ENCODE assay signal across 7 cellular contexts in the genomic region with DNA sequence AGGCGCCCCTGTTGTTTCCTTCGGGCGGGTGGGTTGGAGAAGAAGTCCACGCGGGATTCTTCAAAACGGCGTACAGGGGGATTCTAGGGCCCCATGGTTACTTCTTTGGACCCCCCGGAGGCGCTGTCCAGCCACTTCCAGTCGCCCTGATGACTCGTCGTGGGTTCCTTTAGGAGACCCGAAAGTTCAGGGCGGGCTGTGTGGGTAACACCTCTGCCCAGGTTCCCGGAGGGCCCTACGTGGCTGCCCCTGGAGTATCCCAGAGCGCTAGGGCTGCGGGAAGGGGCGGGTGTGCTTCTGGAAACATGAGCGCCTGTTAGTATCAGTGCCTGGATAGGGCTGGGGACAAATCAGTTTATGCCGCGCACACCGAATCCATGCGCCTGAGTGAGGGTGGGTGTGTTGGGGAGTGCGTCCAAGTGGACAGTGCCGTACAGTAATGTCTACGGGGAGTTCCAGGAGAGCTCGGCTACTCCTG.
DNase-seq lines count a peak whose midpoint lies in the region; ATAC-seq and TF ChIP-seq lines count a peak whose summit lies in the region.
"Had no signal": no experiment of that assay in that cellular context is flagged by ENCODE, and none has a peak within 500 bp of the region (broad histone marks: within the 10 kb centered on the region; RNA-seq: fewer than 3 reads in every experiment).

No MANE protein-coding gene starts in this region.

- H3K27ac ChIP-seq in SU-DHL-6 (ENCODE audit: low read depth, low read length): no peak overlapping the region
- H3K27ac ChIP-seq: epithelial cell of prostate had no signal

- H3K9me3 ChIP-seq in SU-DHL-6 (ENCODE audit: insufficient read depth, low read length): no peaks in the 10 kb centered on the region

- H3K4me2 ChIP-seq in SU-DHL-6 (ENCODE audit: low read depth, low read length, poor library complexity, severe bottlenecking): peak overlapping the region; percentile 74

- H3K4me3 ChIP-seq in SU-DHL-6 (ENCODE audit: insufficient read depth, low read length, poor library complexity, severe bottlenecking): peak overlapping the region; percentile 38

- no peak overlapping the region for H2AFZ ChIP-seq in SU-DHL-6 (ENCODE audit: low read depth, low read length, severe bottlenecking)

- H3K27me3 ChIP-seq in SU-DHL-6 (ENCODE audit: low read length): no peaks in the 10 kb centered on the region

- no peaks in the 10 kb centered on the region for H4K20me1 ChIP-seq in SU-DHL-6 (ENCODE audit: low read depth, low read length)

- no peaks in the 10 kb centered on the region for H3K79me2 ChIP-seq in SU-DHL-6 (ENCODE audit: insufficient read depth, low read length)

- DNase-seq in HCEC 1CT (peak; percentile 59), glomerular visceral epithelial cell (ENCODE audit: extremely low spot score) (peak; percentile 40), superior temporal gyrus (ENCODE audit: extremely low spot score) (peak; percentile 16), NCI-H2081 treated with DMSO at 0.1 percent for 48 hours (lab: John Stamatoyannopoulos, UW) (no peak)

- H3F3A ChIP-seq in SU-DHL-6 (ENCODE audit: insufficient read depth): 0 out of 2 replicates have a peak, but pooled peaks cover 5% of the 10 kb centered on the region

- TF ChIP-seq CTCF in SU-DHL-6 (IDR thresholded peaks at IDR 0.05; ENCODE audit: insufficient read depth, low read length, poor library complexity, severe bottlenecking): no peak

- H3K9me2 ChIP-seq in SU-DHL-6 (replicated peaks; ENCODE audit: insufficient read depth, low read length): no peaks in the 10 kb centered on the region

- no peaks in the 10 kb centered on the region for H3K36me3 ChIP-seq in SU-DHL-6 (ENCODE audit: low read length)

- no peak for ATAC-seq in GM18519 (IDR thresholded peaks at IDR 0.05; ENCODE audit: low FRiP score, unreplicated experiment)

- H3K9ac ChIP-seq in SU-DHL-6 (ENCODE audit: low read length): no peak overlapping the region
